Comparison of ENCODE assay signal across 8 cellular contexts in genomic region chr1:47179023-47179987, GRCh38. TPM values are rescaled to one million over a fixed set of nuclear protein-coding genes. Genes with fewer than 3 reads are reported as not detected.
A peak's percentile ranks its signal among the peaks of the same experiment; 100 is the strongest.
DNase-seq lines count a peak whose midpoint lies in the region; ATAC-seq and TF ChIP-seq lines count a peak whose summit lies in the region.

No MANE protein-coding gene starts in this region.

- BruUV-seq in IMR-90 (replicated peaks; lab: Mats Ljungman, UMichigan) (no TSS peak), OCI-LY7 (replicated peaks; lab: Mats Ljungman, UMichigan) (no TSS peak)

- DNase-seq in DMS53 (lab: John Stamatoyannopoulos, UW): peak; percentile 100
- DNase-seq in IMR-90: peak; percentile 91
- DNase-seq in OCI-LY7 (ENCODE audit: low spot score): peak; percentile 75
- DNase-seq in activated T-cell treated with anti-CD3 and anti-CD28 coated beads for 4 hours: peak; percentile 53
- peak; percentile 94 for DNase-seq in erythroblast (lab: John Stamatoyannopoulos, UW)
- peak; percentile 21 to 50 for DNase-seq in stimulated activated CD8-positive, alpha-beta memory T cell treated with anti-CD3 and anti-CD28 coated beads, Interleukin-7, amount 100 ng/mL, for 1 hour (ENCODE audit: low read depth in 2 of 2)

- TF ChIP-seq POLR2A in IMR-90 (IDR thresholded peaks at IDR 0.05; ENCODE audit: low read depth, low read length) (no peak), erythroblast (IDR thresholded peaks at IDR 0.05; ENCODE audit: low read length) (peak; percentile 68)

- no peaks in the 10 kb centered on the region for H3K9me1 ChIP-seq in IMR-90 (ENCODE audit: insufficient read depth, low read length)

- no peak overlapping the region for H2BK120ac ChIP-seq in IMR-90 (ENCODE audit: low read depth, low read length)

- TF ChIP-seq CTCF in IMR-90 (conservative IDR thresholded peaks at IDR 0.05; ENCODE audit: low read depth, low read length) (peak; percentile 98), OCI-LY7 (conservative IDR thresholded peaks at IDR 0.05; ENCODE audit: low read length) (peak; percentile 83)

- H2AFZ ChIP-seq in IMR-90 (replicated peaks; ENCODE audit: low read length, poor library complexity) (peak overlapping the region; percentile 91), OCI-LY7 (ENCODE audit: low read length) (peak overlapping the region; percentile 24; the same call in 1 of the 2 replicates)

- CTCF ChIA-PET in IMR-90 (lab: Yijun Ruan, JAX): interaction anchor here (0.6 to 1.8 kb wide), 20 partner anchors 11 to 547 kb away, joined by 3 to 14 read pairs (median 4); partner anchors contain the start of genes FOXD2 and PDZK1IP1
- CTCF ChIA-PET in OCI-LY7 (lab: Charles Lee; ENCODE audit: unreplicated experiment): interaction anchor here (0.6 to 1.4 kb wide), 6 partner anchors 10 to 547 kb away, joined by 3 to 6 read pairs (median 5); no protein-coding TSS in a partner anchor

- H3K79me2 ChIP-seq in OCI-LY7 (ENCODE audit: insufficient read depth, low read depth, low read length): no peaks in the 10 kb centered on the region

- ATAC-seq in GM21576 (IDR thresholded peaks at IDR 0.05; ENCODE audit: unreplicated experiment) (peak; percentile 90), IMR-90 (ENCODE audit: low read depth) (peak; percentile 91)

- 7% methylated on average over 18 of the region's 30 CpGs; no CpG with 5 or more reads in 1 of the 2 experiments for WGBS in IMR-90 (ENCODE audit: extremely low coverage in 2 of 2, insufficient read length in 1 of 2), 2 experiments

- no peak overlapping the region for H3K56ac ChIP-seq in IMR-90 (ENCODE audit: extremely low read depth, insufficient read depth, low read length)

- no peak overlapping the region for H2BK15ac ChIP-seq in IMR-90 (ENCODE audit: low read depth, low read length)

- peak overlapping the region; percentile 19; the same call in 1 of the 2 replicates for H3K9ac ChIP-seq in IMR-90 (ENCODE audit: low read depth, low read length)
- peak overlapping the region; percentile 67 for H3K9ac ChIP-seq in mucosa of stomach (ENCODE audit: low read length)

- peak overlapping the region; percentile 62 for H4K5ac ChIP-seq in IMR-90 (ENCODE audit: low read depth, low read length)

- H3K27ac ChIP-seq in IMR-90 (ENCODE audit: insufficient read depth, low read length) (no peak overlapping the region), OCI-LY7 (ENCODE audit: low read depth, low read length, poor library complexity, severe bottlenecking) (no peak overlapping the region)

- no peak overlapping the region; the same call in 1 of the 2 replicates for H3K23ac ChIP-seq in IMR-90 (ENCODE audit: low read depth, low read length)

- TF ChIP-seq RAD21 in IMR-90 (IDR thresholded peaks at IDR 0.05; ENCODE audit: low read length): peak; percentile 93

- H3K9me2 ChIP-seq in OCI-LY7 (ENCODE audit: insufficient read depth, low read length): no peaks in the 10 kb centered on the region

- H3K4me1 ChIP-seq in IMR-90 (ENCODE audit: control insufficient read depth, insufficient read depth, low read length) (no peaks in the 10 kb centered on the region), OCI-LY7 (ENCODE audit: insufficient read depth, low read length, poor library complexity, severe bottlenecking) (no peaks in the 10 kb centered on the region), mucosa of stomach (ENCODE audit: control insufficient read depth, insufficient read depth, low read length) (peaks cover 44% of the 10 kb centered on the region)

- in situ Hi-C loops in IMR-90 (cut with MboI; ENCODE audit: low sequenced_read_pairs): no loop called here

- H3K9me3 ChIP-seq in IMR-90 (ENCODE audit: control insufficient read depth, insufficient read depth, low read length): no peaks in the 10 kb centered on the region
- H3K9me3 ChIP-seq in OCI-LY7 (ENCODE audit: low read length): no peaks in the 10 kb centered on the region
- no peaks in the 10 kb centered on the region for H3K9me3 ChIP-seq in mucosa of stomach (ENCODE audit: control insufficient read depth, low read length)

- no peak overlapping the region for H3K18ac ChIP-seq in IMR-90 (ENCODE audit: low read depth, low read length)

- H3K4me3 ChIP-seq in IMR-90 (ENCODE audit: insufficient read depth, low read depth, low read length): peak overlapping the region; percentile 27
- H3K4me3 ChIP-seq in OCI-LY7 (ENCODE audit: low read depth, low read length, poor library complexity, severe bottlenecking): peak overlapping the region; percentile 23
- peak overlapping the region; percentile 39 for H3K4me3 ChIP-seq in mucosa of stomach (ENCODE audit: low read length)

- H4K91ac ChIP-seq in IMR-90 (ENCODE audit: insufficient read depth, low read depth, low read length): peak overlapping the region; percentile 19; the same call in 1 of the 2 replicates

- H4K20me1 ChIP-seq in IMR-90 (ENCODE audit: insufficient read depth, low read length) (no peaks in the 10 kb centered on the region), OCI-LY7 (ENCODE audit: insufficient read depth, low read length) (no peaks in the 10 kb centered on the region)

- H3K27me3 ChIP-seq in IMR-90 (ENCODE audit: control insufficient read depth, insufficient read depth, low read length) (no peaks in the 10 kb centered on the region; the same call in 1 of the 2 replicates), mucosa of stomach (ENCODE audit: control insufficient read depth, insufficient read depth, low read length) (peaks cover 4% of the 10 kb centered on the region)

- intact Hi-C loops in IMR-90 (cut with micrococcal nuclease) (loop anchor here (1.0 to 10.0 kb wide), 10 partner anchors 153 to 1315 kb away; partner anchors contain the start of gene CMPK1), OCI-LY7 (cut with micrococcal nuclease; ENCODE audit: unreplicated experiment) (loop anchor here (5.0 kb wide), 1 partner anchor 258 kb away; the partner anchor contains the start of gene FOXD2)

- H2BK20ac ChIP-seq in IMR-90 (ENCODE audit: low read depth, low read length): no peak overlapping the region

- H2BK5ac ChIP-seq in IMR-90 (ENCODE audit: low read depth, low read length, poor library complexity, severe bottlenecking): no peak overlapping the region

- H3K4me2 ChIP-seq in IMR-90 (ENCODE audit: low read depth, low read length) (peak overlapping the region; percentile 88), OCI-LY7 (ENCODE audit: low read length) (peak overlapping the region; percentile 52)

- peak overlapping the region; percentile 16; the same call in 1 of the 2 replicates for H3K4ac ChIP-seq in IMR-90 (ENCODE audit: low read depth, low read length)

- H3K36me3 ChIP-seq in IMR-90 (ENCODE audit: control insufficient read depth, insufficient read depth, low read length) (no peaks in the 10 kb centered on the region), OCI-LY7 (ENCODE audit: insufficient read depth, low read length) (no peaks in the 10 kb centered on the region), mucosa of stomach (ENCODE audit: control insufficient read depth, insufficient read depth, low read length) (no peaks in the 10 kb centered on the region)

- H2AK9ac ChIP-seq in IMR-90 (replicated peaks; ENCODE audit: low read depth, low read length, poor library complexity): peak overlapping the region; percentile 52

- dilution Hi-C loops in IMR-90 (cut with HindIII; ENCODE audit: low sequenced_read_pairs, unreplicated experiment): no loop called here

- no peak overlapping the region for H2AK5ac ChIP-seq in IMR-90 (ENCODE audit: low read depth, low read length)

- peak overlapping the region; percentile 86 to 91 for H4K8ac ChIP-seq in IMR-90 (ENCODE audit: low read depth in 2 of 2, low read length in 2 of 2)

- no peak overlapping the region for H3K14ac ChIP-seq in IMR-90 (replicated peaks; ENCODE audit: low read depth, low read length)

- POLR2A ChIA-PET in IMR-90 (lab: Charles Lee; ENCODE audit: unreplicated experiment) (no interaction called here), OCI-LY7 (lab: Charles Lee) (no interaction called here)

- no peaks in the 10 kb centered on the region for H3K79me1 ChIP-seq in IMR-90 (ENCODE audit: low read depth in 1 of 2, low read length in 2 of 2)

TF ChIP-seq in IMR-90, 13 proteins besides CTCF, POLR2A, EP300 and RAD21:
- no peak for TF ChIP-seq CHD1 (IDR thresholded peaks at IDR 0.05; ENCODE audit: low read depth, low read length)
- no peak for TF ChIP-seq FOS (IDR thresholded peaks at IDR 0.05; ENCODE audit: low read depth, low read length)
- peak; percentile 40; the same call in 1 of the 2 replicates for TF ChIP-seq MAZ (IDR thresholded peaks at IDR 0.05; ENCODE audit: borderline replicate concordance, low read depth, low read length)
- peak; percentile 82 for TF ChIP-seq SMC3 (IDR thresholded peaks at IDR 0.05; ENCODE audit: low read depth, low read length)
- TF ChIP-seq ELK1 (IDR thresholded peaks at IDR 0.05; ENCODE audit: borderline replicate concordance, low read depth, low read length): no peak

RNA-seq across cellular contexts. Expression of gene PDZK1IP1, which starts 10.5 kb away (rescaled TPM):
- total RNA-seq in IMR-90 (2012; rRNA removed) (not detected in 2 replicates), OCI-LY7 (2022) (not detected in 2 replicates)
- not detected in 2 replicates for polyA plus RNA-seq in IMR-90 (2012; rRNA removed)
- not detected in 2 replicates for polyA plus RNA-seq in IMR-90 (2012; cell fraction: cytosol; rRNA removed)
- not detected in 2 replicates for polyA plus RNA-seq in IMR-90 (2012; cell fraction: nucleus; rRNA removed; ENCODE audit: low replicate concordance)
- total RNA-seq in OCI-LY7 (2014; rRNA removed; shearing (Covaris generic)): not detected in 2 replicates

RNA-seq across cellular contexts. Expression of gene CYP4A22, which starts 42.1 kb away (rescaled TPM):
- total RNA-seq in IMR-90 (2012; rRNA removed): not detected in 2 replicates
- polyA plus RNA-seq in IMR-90 (2012; rRNA removed): not detected in 2 replicates
- polyA plus RNA-seq in IMR-90 (2012; cell fraction: cytosol; rRNA removed): not detected in 2 replicates
- not detected in 2 replicates for polyA plus RNA-seq in IMR-90 (2012; cell fraction: nucleus; rRNA removed; ENCODE audit: low replicate concordance)
- total RNA-seq in OCI-LY7 (2014; rRNA removed; shearing (Covaris generic)): not detected in 2 replicates
- total RNA-seq in OCI-LY7 (2022): not detected in 2 replicates

RNA-seq across cellular contexts. Expression of gene TAL1, which starts 52.7 kb away (rescaled TPM):
- total RNA-seq in IMR-90 (2012; rRNA removed): not detected in 2 replicates
- polyA plus RNA-seq in IMR-90 (2012; rRNA removed): not detected in 2 replicates
- not detected in 2 replicates for polyA plus RNA-seq in IMR-90 (2012; cell fraction: cytosol; rRNA removed)
- not detected in 2 replicates for polyA plus RNA-seq in IMR-90 (2012; cell fraction: nucleus; rRNA removed; ENCODE audit: low replicate concordance)
- not detected in 2 replicates for total RNA-seq in OCI-LY7 (2014; rRNA removed; shearing (Covaris generic))
- not detected in 2 replicates for total RNA-seq in OCI-LY7 (2022)

Comparison
In these comparisons a context has a peak if more than half of its experiments do, and no peak if none do; other contexts are left out.
1. DNase-seq: peak in every context shown above with its lines; median percentile 100 in DMS53; 94 in erythroblast; 91 in IMR-90; 75 in OCI-LY7; 53 in activated T-cell treated with anti-CD3 and anti-CD28 coated beads for 4 hours; 36 in stimulated activated CD8-positive, alpha-beta memory T cell treated with anti-CD3 and anti-CD28 coated beads, Interleukin-7, amount 100 ng/mL, for 1 hour.